In the genomic region with DNA sequence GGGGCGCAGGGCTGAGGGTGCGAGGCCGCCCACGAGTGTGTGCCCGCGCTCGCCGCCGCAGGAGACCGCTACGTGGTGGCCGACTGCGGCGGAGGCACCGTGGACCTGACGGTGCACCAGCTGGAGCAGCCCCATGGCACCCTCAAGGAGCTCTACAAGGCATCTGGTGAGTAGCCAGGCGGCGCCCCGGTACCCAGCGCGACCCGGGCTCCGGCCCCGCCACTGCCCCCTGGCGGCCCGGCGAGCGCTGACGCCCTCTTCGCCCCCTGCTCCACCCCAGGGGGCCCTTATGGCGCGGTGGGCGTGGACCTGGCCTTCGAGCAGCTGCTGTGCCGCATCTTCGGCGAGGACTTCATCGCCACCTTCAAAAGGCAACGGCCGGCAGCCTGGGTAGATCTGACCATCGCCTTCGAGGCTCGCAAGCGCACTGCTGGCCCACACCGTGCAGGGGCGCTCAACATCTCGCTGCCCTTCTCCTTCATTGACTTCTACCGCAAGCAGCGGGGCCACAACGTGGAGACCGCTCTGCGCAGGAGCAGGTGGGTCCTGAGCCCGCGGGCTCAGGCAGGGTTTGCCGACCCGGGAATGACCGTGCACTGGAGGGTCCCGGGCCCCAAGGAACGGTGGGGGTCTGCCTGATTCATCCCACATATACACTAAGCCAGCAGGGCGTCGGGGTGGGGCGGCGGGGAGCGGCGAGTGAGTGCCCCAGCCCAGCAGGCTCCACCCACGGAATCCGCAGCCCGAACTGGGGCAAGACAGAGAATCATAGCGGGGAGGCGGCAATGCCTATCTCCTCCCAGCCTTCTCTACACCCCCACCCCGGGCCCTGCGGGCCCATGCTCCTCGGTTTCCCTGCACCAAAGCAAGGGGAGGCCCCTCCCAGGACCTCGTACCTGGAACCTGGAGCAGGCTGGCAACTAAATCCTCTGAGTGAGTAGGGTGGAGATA, we compare ENCODE assay signal across 8 cellular contexts. TPM values are rescaled to one million over a fixed set of nuclear protein-coding genes. Genes with fewer than 3 reads are reported as not detected.
DNase-seq lines count a peak whose midpoint lies in the region; ATAC-seq, FAIRE-seq and TF ChIP-seq lines count a peak whose summit lies in the region.

No MANE protein-coding gene starts in this region.

- POLR2A ChIA-PET in A673 (lab: Charles Lee; ENCODE audit: low non-redundant PET): no interaction called here

- intact Hi-C loops in A673 (cut with micrococcal nuclease; ENCODE audit: unreplicated experiment) (no loop called here), ovary (cut with DNase I) (no loop called here)

- no TSS peak for BruUV-seq in A673 (replicated peaks; lab: Mats Ljungman, UMichigan)

- H3K4me3 Mint-ChIP-seq in endodermal cell: peak overlapping the region; percentile 37
- H3K4me3 Mint-ChIP-seq in naive B cell: peak overlapping the region in 2 of 8 donors; percentile 30 to 51

- WGBS in endodermal cell (ENCODE audit: insufficient coverage in 1 of 2, insufficient read length in 1 of 2), 2 experiments: 24 to 36% methylated on average over 27 to 74 of the region's 74 CpGs
- WGBS in ovary, 3 donors: 77 to 81% (median 80%) methylated on average over 66 to 74 of the region's 74 CpGs

- H3K9me3 Mint-ChIP-seq in endodermal cell: no peaks in the 10 kb centered on the region
- H3K9me3 Mint-ChIP-seq in naive B cell: no peaks in the 10 kb centered on the region

- ATAC-seq in RWPE2 (ENCODE audit: low read depth) (peak; percentile 44), naive B cell (ENCODE audit: low read depth in 2 of 2) (peak in 1 of 2 donors; percentile 29), HG02840 (IDR thresholded peaks at IDR 0.05; ENCODE audit: low FRiP score, unreplicated experiment) (no peak)

- H3K4me3 ChIP-seq in A673 (ENCODE audit: low read depth, low read length, poor library complexity, severe bottlenecking): no peak overlapping the region
- H3K4me3 ChIP-seq in RWPE2 (ENCODE audit: severe bottlenecking): peak overlapping the region; percentile 15
- H3K4me3 ChIP-seq in endodermal cell (ENCODE audit: low read length): no peak overlapping the region
- no peak overlapping the region for H3K4me3 ChIP-seq in ovary

- H3K36me3 Mint-ChIP-seq in endodermal cell (ENCODE audit: low read depth) (no peaks in the 10 kb centered on the region), naive B cell (no peaks in the 10 kb centered on the region)

- H3K27ac ChIP-seq in A673 (ENCODE audit: low read depth, low read length, poor library complexity, severe bottlenecking) (no peak overlapping the region), RWPE2 (ENCODE audit: poor library complexity, severe bottlenecking) (no peak overlapping the region), endodermal cell (ENCODE audit: low read depth, low read length) (no peak overlapping the region), ovary (no peak overlapping the region)

- TF ChIP-seq EP300 in ovary (IDR thresholded peaks at IDR 0.05): no peak

- H3K27me3 ChIP-seq in A673 (replicated peaks; ENCODE audit: insufficient read depth, low read depth, low read length, poor library complexity) (no peaks in the 10 kb centered on the region), RWPE2 (ENCODE audit: insufficient read depth, poor library complexity, severe bottlenecking) (peaks cover 23% of the 10 kb centered on the region), endodermal cell (ENCODE audit: control insufficient read depth, insufficient read depth, low read length, poor library complexity, severe bottlenecking) (peaks cover 59% of the 10 kb centered on the region), ovary (no peaks in the 10 kb centered on the region)

- H3K9me3 ChIP-seq in A673 (ENCODE audit: low read depth, low read length, poor library complexity, severe bottlenecking) (no peaks in the 10 kb centered on the region), RWPE2 (ENCODE audit: severe bottlenecking) (no peaks in the 10 kb centered on the region), endodermal cell (ENCODE audit: control insufficient read depth, low read length) (no peaks in the 10 kb centered on the region), ovary (no peaks in the 10 kb centered on the region)

- H3K4me1 ChIP-seq in A673 (ENCODE audit: insufficient read depth, low read length, poor library complexity, severe bottlenecking) (no peaks in the 10 kb centered on the region), RWPE2 (ENCODE audit: insufficient read depth, poor library complexity, severe bottlenecking) (no peaks in the 10 kb centered on the region), endodermal cell (ENCODE audit: control insufficient read depth, insufficient read depth, low read length) (no peaks in the 10 kb centered on the region), ovary (ENCODE audit: insufficient read depth) (no peaks in the 10 kb centered on the region)

- no peak overlapping the region for H3K9ac ChIP-seq in endodermal cell (ENCODE audit: extremely low read depth, low read length, poor library complexity, severe bottlenecking)

- H3K27ac Mint-ChIP-seq in endodermal cell: no peak overlapping the region
- no peak overlapping the region for H3K27ac Mint-ChIP-seq in naive B cell

- DNase-seq in A673 (ENCODE audit: low spot score) (peak; percentile 32), GM19239 (ENCODE audit: insufficient read length, low spot score) (peak; percentile 75), RWPE2 (ENCODE audit: low spot score) (no peak), endodermal cell (peak; percentile 93), naive B cell (peak; percentile 23), ovary (no peak), HTR-8/SVneo (ENCODE audit: insufficient read length, low spot score) (no peak)

- FAIRE-seq in GM19239 (lab: Jason Lieb, UNC) (no peak), HTR-8/SVneo (lab: Jason Lieb, UNC) (no peak)

- TF ChIP-seq CTCF in A673 (conservative IDR thresholded peaks at IDR 0.05; ENCODE audit: low read depth, low read length): peak; percentile 45
- peak; percentile 92 for TF ChIP-seq CTCF in RWPE2 (IDR thresholded peaks at IDR 0.05; ENCODE audit: poor library complexity, severe bottlenecking)
- peak; percentile 98 for TF ChIP-seq CTCF in endodermal cell (conservative IDR thresholded peaks at IDR 0.05)
- TF ChIP-seq CTCF in ovary (IDR thresholded peaks at IDR 0.05): peak in 1 of 3 donors; percentile 12

- H3K27me3 Mint-ChIP-seq in endodermal cell (ENCODE audit: insufficient read depth) (peaks cover 78% of the 10 kb centered on the region), naive B cell (peaks cover 4 to 32% (median 15%) of the 10 kb centered on the region in 3 donors)

- H3K36me3 ChIP-seq in A673 (ENCODE audit: insufficient read depth, low read length, poor library complexity, severe bottlenecking) (no peaks in the 10 kb centered on the region), RWPE2 (ENCODE audit: low read depth) (no peaks in the 10 kb centered on the region), endodermal cell (ENCODE audit: control insufficient read depth, insufficient read depth, low read length) (no peaks in the 10 kb centered on the region), ovary (no peaks in the 10 kb centered on the region)

- H3K4me1 Mint-ChIP-seq in endodermal cell (peaks cover 4% of the 10 kb centered on the region), naive B cell (peaks cover 14 to 17% (median 15%) of the 10 kb centered on the region in 3 donors)

- CTCF ChIA-PET in A673 (lab: Charles Lee): no interaction called here

- TF ChIP-seq POLR2A in ovary (IDR thresholded peaks at IDR 0.05): no peak

RNA-seq across cellular contexts. Expression of gene HSPA12B, which starts 17.5 kb away (rescaled TPM):
- not detected in 2 replicates for total RNA-seq in A673 (2021)
- total RNA-seq in endodermal cell: 1 to 10 TPM; 1.1 to 1.4 TPM
- 1.5 TPM for polyA plus RNA-seq in endodermal cell (2013, experiment 1 of 2)
- 1.1 TPM for polyA plus RNA-seq in endodermal cell (2013, experiment 2 of 2)
- polyA plus RNA-seq in naive B cell (ENCODE audit: low read depth in 6 of 6): not detected
- 10 to 100 TPM in 3 of 7 donors, 1 to 10 TPM in 4; 5.9 to 22.8 (median 7.4) TPM for total RNA-seq in ovary
- polyA plus RNA-seq in ovary: 10 to 100 TPM in 1 of 2 donors, 1 to 10 TPM in 1; 4.6 to 14.3 TPM

RNA-seq across cellular contexts. Expression of gene ADISSP, which starts 17.6 kb away (rescaled TPM):
- total RNA-seq in A673 (2021): 75.7 and 80.3 TPM in 2 replicates
- total RNA-seq in endodermal cell: 10 to 100 TPM; 38.8 to 43.3 TPM
- 55.3 TPM for polyA plus RNA-seq in endodermal cell (2013, experiment 1 of 2)
- polyA plus RNA-seq in endodermal cell (2013, experiment 2 of 2): 45.3 TPM
- polyA plus RNA-seq in naive B cell (ENCODE audit: low read depth in 6 of 6): 10 to 100 TPM; 17.3 to 24.9 (median 20.8) TPM
- 100 to 1,000 TPM in 1 of 7 donors, 10 to 100 TPM in 6; 24.6 to 124 (median 69.1) TPM for total RNA-seq in ovary
- polyA plus RNA-seq in ovary: 100 to 1,000 TPM in 1 of 2 donors, 10 to 100 TPM in 1; 11.5 to 103 TPM

RNA-seq across cellular contexts. Expression of gene SPEF1, which starts 31.3 kb away (rescaled TPM):
- total RNA-seq in A673 (2021) (0.26 and 0.49 TPM in 2 replicates), endodermal cell (under 1 TPM; 0.35 to 0.44 TPM), ovary (10 to 100 TPM in 1 of 7 donors, 1 to 10 TPM in 2, under 1 TPM in 2, not detected in 2; 0.43 to 27.9 (median 1.4) TPM)
- 0.57 TPM for polyA plus RNA-seq in endodermal cell (2013, experiment 1 of 2)
- 0.66 TPM for polyA plus RNA-seq in endodermal cell (2013, experiment 2 of 2)
- polyA plus RNA-seq in naive B cell (ENCODE audit: low read depth in 6 of 6) (not detected), ovary (under 1 TPM in 1 of 2 donors, not detected in 1; 0.54 TPM)

RNA-seq across cellular contexts. Expression of gene CENPB, which starts 36.6 kb away (rescaled TPM):
- total RNA-seq in A673 (2021): 101 and 108 TPM in 2 replicates
- 10 to 100 TPM; 43.0 to 50.7 TPM for total RNA-seq in endodermal cell
- 43.7 TPM for polyA plus RNA-seq in endodermal cell (2013, experiment 1 of 2)
- 43.5 TPM for polyA plus RNA-seq in endodermal cell (2013, experiment 2 of 2)
- polyA plus RNA-seq in naive B cell (ENCODE audit: low read depth in 6 of 6): 1 to 10 TPM in 5 of 6 donors, under 1 TPM in 1; 0.27 to 2.2 (median 1.6) TPM
- 100 to 1,000 TPM in 2 of 7 donors, 10 to 100 TPM in 5; 43.8 to 119 (median 97.8) TPM for total RNA-seq in ovary
- polyA plus RNA-seq in ovary: 10 to 100 TPM; 15.4 to 67.1 TPM

RNA-seq across cellular contexts. Expression of gene SIGLEC1, which starts 37.6 kb away (rescaled TPM):
- total RNA-seq in A673 (2021): not detected in 2 replicates
- total RNA-seq in endodermal cell: not detected
- not detected for polyA plus RNA-seq in endodermal cell (2013, experiment 1 of 2)
- polyA plus RNA-seq in endodermal cell (2013, experiment 2 of 2): not detected
- polyA plus RNA-seq in naive B cell (ENCODE audit: low read depth in 6 of 6): not detected
- total RNA-seq in ovary: 1 to 10 TPM in 5 of 7 donors, under 1 TPM in 2; 0.48 to 9.1 (median 1.7) TPM
- 10 to 100 TPM in 1 of 2 donors, 1 to 10 TPM in 1; 3.3 to 11.5 TPM for polyA plus RNA-seq in ovary

Comparison
In these comparisons a context has a peak if more than half of its experiments do, and no peak if none do; other contexts are left out.
1. DNase-seq: peak in A673 (single experiment), GM19239 (single experiment), endodermal cell (single experiment) and naive B cell (single experiment); none in RWPE2 (single experiment), ovary (0 of 5) and HTR-8/SVneo (single experiment).